30 cellular contexts compared by ENCODE assay signal in genomic region chr17:80432961-80433550, GRCh38. TPM values are rescaled to one million over a fixed set of nuclear protein-coding genes. Genes with fewer than 3 reads are reported as not detected.
"Had no signal": no experiment of that assay in that cellular context is flagged by ENCODE, and none has a peak within 500 bp of the region (broad histone marks: within the 10 kb centered on the region; RNA-seq: fewer than 3 reads in every experiment).

No MANE protein-coding gene starts in this region.

- H3K4me3 Mint-ChIP-seq: activated CD4-positive, alpha-beta memory T cell treated with anti-CD3 and anti-CD28 coated beads for 36 hours; activated naive CD4-positive, alpha-beta T cell treated with anti-CD3 and anti-CD28 coated beads, Interleukin-2, amount 50 U/mL, for 24 hours; activated naive CD8-positive, alpha-beta T cell treated with anti-CD3 and anti-CD28 coated beads, Interleukin-2, amount 50 U/mL, for 24 hours; central memory CD8-positive, alpha-beta T cell; memory B cell; natural killer cell; neural progenitor cell had no signal

- H3K36me3 Mint-ChIP-seq: activated CD4-positive, alpha-beta memory T cell treated with anti-CD3 and anti-CD28 coated beads for 36 hours; activated naive CD4-positive, alpha-beta T cell treated with anti-CD3 and anti-CD28 coated beads, Interleukin-2, amount 50 U/mL, for 24 hours; memory B cell; natural killer cell; neural progenitor cell had no signal

- H3K4me2 ChIP-seq: hepatocyte, neural progenitor cell had no signal

- H3K79me2 ChIP-seq: hepatocyte had no signal

- ATAC-seq: activated CD4-positive, CD25-positive, alpha-beta regulatory T cell treated with anti-CD3 and anti-CD28 coated beads, Interleukin-2, amount 50 U/mL, for 24 hours; activated naive CD8-positive, alpha-beta T cell treated with anti-CD3 and anti-CD28 coated beads, Interleukin-2, amount 50 U/mL, for 24 hours; gastrocnemius medialis; left cardiac atrium; natural killer cell; right lobe of liver; stimulated activated naive CD8-positive, alpha-beta T cell treated with anti-CD3 and anti-CD28 coated beads, Interleukin-15, Interleukin-2, amounts not matched to agents 100 U/mL and 50 U/mL, for 24 hours had no signal

- H3K9ac ChIP-seq: neural progenitor cell had no signal

- H3K9me3 ChIP-seq: gastrocnemius medialis, right lobe of liver, thoracic aorta, uterus had no signal

- H3K27me3 Mint-ChIP-seq: activated CD4-positive, alpha-beta memory T cell treated with anti-CD3 and anti-CD28 coated beads for 36 hours; activated naive CD4-positive, alpha-beta T cell treated with anti-CD3 and anti-CD28 coated beads, Interleukin-2, amount 50 U/mL, for 24 hours; activated naive CD8-positive, alpha-beta T cell treated with anti-CD3 and anti-CD28 coated beads, Interleukin-2, amount 50 U/mL, for 24 hours; central memory CD8-positive, alpha-beta T cell; memory B cell had no signal

- H3K27me3 ChIP-seq: dorsolateral prefrontal cortex, gastrocnemius medialis, hepatocyte, right lobe of liver, uterus had no signal

- H3K27ac Mint-ChIP-seq: activated CD4-positive, alpha-beta memory T cell treated with anti-CD3 and anti-CD28 coated beads for 36 hours; activated naive CD4-positive, alpha-beta T cell treated with anti-CD3 and anti-CD28 coated beads, Interleukin-2, amount 50 U/mL, for 24 hours; activated naive CD8-positive, alpha-beta T cell treated with anti-CD3 and anti-CD28 coated beads, Interleukin-2, amount 50 U/mL, for 24 hours; activated T-helper 2 cell treated with anti-CD3 and anti-CD28 coated beads, Interferon-gamma antibody, Interleukin-2, Interleukin-4, amounts not matched to agents 10 μg/mL and 5 μg/mL and 100 μg/mL, durations not matched to agents 14 hours and 24 hours and 36 hours; memory B cell; natural killer cell; neural progenitor cell had no signal

- H3K36me3 ChIP-seq: neural progenitor cell, right lobe of liver, uterus had no signal

- H3K4me1 ChIP-seq: gastrocnemius medialis, right lobe of liver, uterus had no signal

- DNase-seq: activated CD4-positive, alpha-beta memory T cell treated with anti-CD3 and anti-CD28 coated beads for 36 hours; activated CD4-positive, alpha-beta T cell treated with anti-CD3 and anti-CD28 coated beads for 48 hours; activated naive CD8-positive, alpha-beta T cell treated with anti-CD3 and anti-CD28 coated beads, Interleukin-2, amount 50 U/mL, for 24 hours; activated T-cell treated with anti-CD3 and anti-CD28 coated beads, Interleukin-2, amount 50 U/mL, for 48 hours; amygdala; effector memory CD4-positive, alpha-beta T cell; gastrocnemius medialis; glutamatergic neuron; islet precursor cell; left cardiac atrium; natural killer cell; stimulated activated CD4-positive, alpha-beta T cell treated with anti-CD3 and anti-CD28 coated beads, Interleukin-12 subunit alpha, Interleukin-12 subunit beta, amount 100 ng/mL, for 4 hours; stimulated activated CD4-positive, alpha-beta T cell treated with anti-CD3 and anti-CD28 coated beads, Interleukin-4, amount 100 ng/mL, for 1 hour; stimulated activated naive CD8-positive, alpha-beta T cell treated with anti-CD3 and anti-CD28 coated beads, Interleukin-15, Interleukin-2, amounts not matched to agents 100 U/mL and 50 U/mL, for 24 hours; trophoblast cell; uterus had no signal

- H3K27ac ChIP-seq: coronary artery, dorsolateral prefrontal cortex, gastrocnemius medialis, hepatocyte, neural progenitor cell, right lobe of liver, thoracic aorta, uterus, VCaP had no signal

- H3K9me3 Mint-ChIP-seq: activated CD4-positive, alpha-beta memory T cell treated with anti-CD3 and anti-CD28 coated beads for 36 hours; activated naive CD4-positive, alpha-beta T cell treated with anti-CD3 and anti-CD28 coated beads, Interleukin-2, amount 50 U/mL, for 24 hours; activated naive CD8-positive, alpha-beta T cell treated with anti-CD3 and anti-CD28 coated beads, Interleukin-2, amount 50 U/mL, for 24 hours; activated T-helper 2 cell treated with anti-CD3 and anti-CD28 coated beads, Interferon-gamma antibody, Interleukin-2, Interleukin-4, amounts not matched to agents 10 μg/mL and 5 μg/mL and 100 μg/mL, durations not matched to agents 14 hours and 24 hours and 36 hours; central memory CD8-positive, alpha-beta T cell; memory B cell; natural killer cell; neural progenitor cell had no signal

- H3K4me1 Mint-ChIP-seq: activated naive CD4-positive, alpha-beta T cell treated with anti-CD3 and anti-CD28 coated beads, Interleukin-2, amount 50 U/mL, for 24 hours; activated naive CD8-positive, alpha-beta T cell treated with anti-CD3 and anti-CD28 coated beads, Interleukin-2, amount 50 U/mL, for 24 hours; central memory CD8-positive, alpha-beta T cell; memory B cell; natural killer cell; neural progenitor cell had no signal

- H3K4me3 ChIP-seq: coronary artery, dorsolateral prefrontal cortex, gastrocnemius medialis, hepatocyte, neural progenitor cell, right lobe of liver, thoracic aorta, uterus had no signal

RNA-seq across cellular contexts. Expression of gene NPTX1, which starts 43.4 kb away (rescaled TPM):
- total RNA-seq: epithelial cell of proximal tubule, left cardiac atrium, subcutaneous adipose tissue had no signal
